ENCODE assay signal across 28 cellular contexts in the genomic region with DNA sequence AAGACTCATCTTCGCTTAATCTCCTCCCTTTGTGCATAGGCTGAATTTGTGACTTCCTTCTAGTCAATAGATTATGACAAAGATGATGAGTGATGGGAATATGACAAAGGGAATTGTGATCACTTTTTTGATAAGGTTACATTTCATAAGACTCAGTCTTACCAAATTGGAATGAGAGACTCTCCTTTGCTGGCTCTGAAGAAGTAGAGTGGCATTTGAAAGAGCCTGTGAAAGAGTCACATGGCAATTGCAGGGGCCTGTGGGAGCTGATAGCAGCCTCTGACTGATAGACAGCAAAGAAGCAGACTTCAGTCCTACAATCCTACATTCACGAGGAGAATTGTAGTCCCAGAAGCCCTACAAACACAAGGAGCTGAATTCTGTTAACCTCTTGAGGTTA. TPM values are rescaled to one million over a fixed set of nuclear protein-coding genes. Genes with fewer than 3 reads are reported as not detected.
"Had no signal": no experiment of that assay in that cellular context is flagged by ENCODE, and none has a peak within 500 bp of the region (broad histone marks: within the 10 kb centered on the region; RNA-seq: fewer than 3 reads in every experiment).

No MANE protein-coding gene starts in this region.

- H3K4me3 ChIP-seq: adrenal gland, coronary artery, dorsolateral prefrontal cortex, gastroesophageal sphincter, skin epidermis, thoracic aorta, uterus had no signal

- H3K27ac Mint-ChIP-seq: activated CD4-positive, alpha-beta T cell treated with anti-CD3 and anti-CD28 coated beads for 36 hours; activated CD8-positive, alpha-beta memory T cell treated with anti-CD3 and anti-CD28 coated beads, Interleukin-2, amount 10 ng/mL, durations not matched to agents 7 days and 5 days; activated CD8-positive, alpha-beta T cell treated with anti-CD3 and anti-CD28 coated beads, Interleukin-2, amount 10 ng/mL, durations not matched to agents 7 days and 5 days; activated naive CD8-positive, alpha-beta T cell treated with anti-CD3 and anti-CD28 coated beads for 36 hours; effector memory CD8-positive, alpha-beta T cell; naive thymus-derived CD4-positive, alpha-beta T cell; stimulated activated naive CD8-positive, alpha-beta T cell treated with anti-CD3 and anti-CD28 coated beads, Interleukin-15, Interleukin-2, amounts not matched to agents 100 ng/mL and 50 ng/mL, for 24 hours; T-helper 2 cell treated with Interferon-gamma antibody and Interleukin-4, amounts not matched to agents 5 μg/mL and 100 μg/mL, for 36 hours; type B pancreatic cell had no signal

- H3K9me3 ChIP-seq: adrenal gland, gastroesophageal sphincter, uterus had no signal

- H3K27me3 Mint-ChIP-seq: activated CD8-positive, alpha-beta memory T cell treated with anti-CD3 and anti-CD28 coated beads, Interleukin-2, amount 10 ng/mL, durations not matched to agents 7 days and 5 days; effector memory CD8-positive, alpha-beta T cell; stimulated activated naive CD8-positive, alpha-beta T cell treated with anti-CD3 and anti-CD28 coated beads, Interleukin-15, Interleukin-2, amounts not matched to agents 100 ng/mL and 50 ng/mL, for 24 hours; type B pancreatic cell had no signal

- DNase-seq: activated CD4-positive, alpha-beta T cell treated with anti-CD3 and anti-CD28 coated beads for 36 hours; activated CD4-positive, CD25-positive, alpha-beta regulatory T cell; activated CD8-positive, alpha-beta memory T cell treated with anti-CD3 and anti-CD28 coated beads, Interleukin-2, amount 10 ng/mL, durations not matched to agents 7 days and 5 days; activated CD8-positive, alpha-beta T cell treated with anti-CD3 and anti-CD28 coated beads, Interleukin-2, amount 10 ng/mL, durations not matched to agents 7 days and 5 days; activated effector memory CD4-positive, alpha-beta T cell treated with Interleukin-2 at 50 U/mL for 16 hours; activated naive CD4-positive, alpha-beta T cell treated with Interleukin-2 at 50 U/mL for 16 hours; activated naive CD8-positive, alpha-beta T cell treated with anti-CD3 and anti-CD28 coated beads for 36 hours; activated T-cell treated with anti-CD3 and anti-CD28 coated beads for 4 hours; adrenal gland; cerebellar nuclear complex; dorsolateral prefrontal cortex; effector memory CD8-positive, alpha-beta T cell; head of caudate nucleus; hippocampal formation; kidney; midbrain; naive thymus-derived CD4-positive, alpha-beta T cell; stimulated activated CD4-positive, alpha-beta T cell treated with anti-CD3 and anti-CD28 coated beads, Interleukin-12 subunit alpha, Interleukin-12 subunit beta, amount 100 ng/mL, for 4 hours; stimulated activated CD4-positive, alpha-beta T cell treated with anti-CD3 and anti-CD28 coated beads, Interleukin-4, amount 100 ng/mL, for 1 hour; T-helper 1 cell; uterus had no signal

- H3K36me3 Mint-ChIP-seq: activated CD8-positive, alpha-beta memory T cell treated with anti-CD3 and anti-CD28 coated beads, Interleukin-2, amount 10 ng/mL, durations not matched to agents 7 days and 5 days; activated naive CD8-positive, alpha-beta T cell treated with anti-CD3 and anti-CD28 coated beads for 36 hours; naive thymus-derived CD4-positive, alpha-beta T cell; type B pancreatic cell had no signal

- H3K27ac ChIP-seq: adrenal gland, coronary artery, dorsolateral prefrontal cortex, gastroesophageal sphincter, skin epidermis, thoracic aorta, uterus had no signal

- H3K27me3 ChIP-seq: adrenal gland, gastroesophageal sphincter, uterus had no signal

- H3K4me1 Mint-ChIP-seq: activated CD4-positive, alpha-beta T cell treated with anti-CD3 and anti-CD28 coated beads for 36 hours; activated CD8-positive, alpha-beta memory T cell treated with anti-CD3 and anti-CD28 coated beads, Interleukin-2, amount 10 ng/mL, durations not matched to agents 7 days and 5 days; activated naive CD8-positive, alpha-beta T cell treated with anti-CD3 and anti-CD28 coated beads for 36 hours; naive thymus-derived CD4-positive, alpha-beta T cell had no signal

- H3K4me3 Mint-ChIP-seq: activated CD4-positive, alpha-beta T cell treated with anti-CD3 and anti-CD28 coated beads for 36 hours; activated CD8-positive, alpha-beta memory T cell treated with anti-CD3 and anti-CD28 coated beads, Interleukin-2, amount 10 ng/mL, durations not matched to agents 7 days and 5 days; activated CD8-positive, alpha-beta T cell treated with anti-CD3 and anti-CD28 coated beads, Interleukin-2, amount 10 ng/mL, durations not matched to agents 7 days and 5 days; activated naive CD8-positive, alpha-beta T cell treated with anti-CD3 and anti-CD28 coated beads for 36 hours; effector memory CD8-positive, alpha-beta T cell; naive thymus-derived CD4-positive, alpha-beta T cell; stimulated activated naive CD8-positive, alpha-beta T cell treated with anti-CD3 and anti-CD28 coated beads, Interleukin-15, Interleukin-2, amounts not matched to agents 100 ng/mL and 50 ng/mL, for 24 hours; T-helper 2 cell treated with Interferon-gamma antibody and Interleukin-4, amounts not matched to agents 5 μg/mL and 100 μg/mL, for 36 hours; type B pancreatic cell had no signal

- H3K4me1 ChIP-seq: adrenal gland, gastroesophageal sphincter, uterus had no signal

- H3K36me3 ChIP-seq: adrenal gland, gastroesophageal sphincter, thoracic aorta, uterus had no signal

- H3K9me3 Mint-ChIP-seq: activated naive CD8-positive, alpha-beta T cell treated with anti-CD3 and anti-CD28 coated beads for 36 hours; T-helper 2 cell treated with Interferon-gamma antibody and Interleukin-4, amounts not matched to agents 5 μg/mL and 100 μg/mL, for 36 hours; type B pancreatic cell had no signal

RNA-seq across cellular contexts. Expression of gene ADAMTS3, which starts 44.9 kb away (rescaled TPM):
- total RNA-seq: activated CD4-positive, alpha-beta T cell treated with anti-CD3 and anti-CD28 coated beads for 36 hours; activated CD8-positive, alpha-beta memory T cell treated with anti-CD3 and anti-CD28 coated beads, Interleukin-2, amount 10 ng/mL, durations not matched to agents 7 days and 5 days; activated CD8-positive, alpha-beta T cell treated with anti-CD3 and anti-CD28 coated beads, Interleukin-2, amount 10 ng/mL, durations not matched to agents 7 days and 5 days; activated naive CD8-positive, alpha-beta T cell treated with anti-CD3 and anti-CD28 coated beads for 36 hours had no signal
- polyA plus RNA-seq: naive thymus-derived CD4-positive, alpha-beta T cell had no signal
